8 cellular contexts compared by ENCODE assay signal in genomic region chr7:64665980-64666674, GRCh38. TPM values are rescaled to one million over a fixed set of nuclear protein-coding genes. Genes with fewer than 3 reads are reported as not detected.
DNase-seq lines count a peak whose midpoint lies in the region; FAIRE-seq and TF ChIP-seq lines count a peak whose summit lies in the region.

ZNF107 (plus strand) TSS chr7:64666133; CDS start chr7:64666283, 150 bp downstream.

- peak; percentile 78 for TF ChIP-seq POLR2A in H54 (IDR thresholded peaks at IDR 0.05; ENCODE audit: low read depth, low read length)
- peak; percentile 87 for TF ChIP-seq POLR2A in Raji (IDR thresholded peaks at IDR 0.05; ENCODE audit: insufficient read depth, low read depth, low read length)

- H3K9me3 Mint-ChIP-seq in nephron = peaks cover 16% of the 10 kb centered on the region
- H3K9me3 Mint-ChIP-seq in stimulated activated naive CD8-positive, alpha-beta T cell treated with anti-CD3 and anti-CD28 coated beads, Interleukin-15, Interleukin-2, amounts not matched to agents 100 ng/mL and 50 ng/mL, for 24 hours = peaks cover 16% of the 10 kb centered on the region

- H3K27me3 Mint-ChIP-seq in nephron (ENCODE audit: low read depth) = no peaks in the 10 kb centered on the region
- H3K27me3 Mint-ChIP-seq in stimulated activated naive CD8-positive, alpha-beta T cell treated with anti-CD3 and anti-CD28 coated beads, Interleukin-15, Interleukin-2, amounts not matched to agents 100 ng/mL and 50 ng/mL, for 24 hours = no peaks in the 10 kb centered on the region

- H3K4me2 ChIP-seq in Loucy (ENCODE audit: low read depth, low read length, poor library complexity, severe bottlenecking) = peak within 1 kb of the TSS; percentile 98

- peak within 1 kb of the TSS; percentile 95 for H3K9ac ChIP-seq in Loucy (ENCODE audit: low read depth, low read length, poor library complexity, severe bottlenecking)

- H3F3A ChIP-seq in Loucy (ENCODE audit: low read depth) = no peaks in the 10 kb centered on the region

- H4K20me1 ChIP-seq in Loucy (ENCODE audit: insufficient read depth, low read length, poor library complexity, severe bottlenecking) = peaks cover 48% of the 10 kb centered on the region

- H3K4me3 ChIP-seq in Loucy (ENCODE audit: low read length, poor library complexity, severe bottlenecking) (peak within 1 kb of the TSS; percentile 96), fibroblast of the aortic adventitia (ENCODE audit: low read depth, low read length) (peak within 1 kb of the TSS; percentile 85)

- no peaks in the 10 kb centered on the region for H3K9me3 ChIP-seq in Loucy (ENCODE audit: insufficient read depth, low read depth, low read length)

- H3K9me2 ChIP-seq in Loucy (replicated peaks; ENCODE audit: low read depth, low read length) = no peaks in the 10 kb centered on the region

- H3K4me1 Mint-ChIP-seq in nephron = peaks cover 14% of the 10 kb centered on the region
- peaks cover 61% of the 10 kb centered on the region for H3K4me1 Mint-ChIP-seq in stimulated activated naive CD8-positive, alpha-beta T cell treated with anti-CD3 and anti-CD28 coated beads, Interleukin-15, Interleukin-2, amounts not matched to agents 100 ng/mL and 50 ng/mL, for 24 hours (ENCODE audit: low read depth)

- peak within 1 kb of the TSS; percentile 72 to 93 (median 91) for H3K27ac Mint-ChIP-seq in nephron
- peak within 1 kb of the TSS; percentile 94 for H3K27ac Mint-ChIP-seq in stimulated activated naive CD8-positive, alpha-beta T cell treated with anti-CD3 and anti-CD28 coated beads, Interleukin-15, Interleukin-2, amounts not matched to agents 100 ng/mL and 50 ng/mL, for 24 hours

- H3K27me3 ChIP-seq in Loucy (ENCODE audit: insufficient read depth, low read length, poor library complexity, severe bottlenecking) = no peaks in the 10 kb centered on the region

- peaks cover 38% of the 10 kb centered on the region for H3K4me1 ChIP-seq in Loucy (ENCODE audit: insufficient read depth, low read length, poor library complexity, severe bottlenecking)

- H3K4me3 Mint-ChIP-seq in nephron = peak within 1 kb of the TSS; percentile 96 to 98 (median 98)
- H3K4me3 Mint-ChIP-seq in stimulated activated naive CD8-positive, alpha-beta T cell treated with anti-CD3 and anti-CD28 coated beads, Interleukin-15, Interleukin-2, amounts not matched to agents 100 ng/mL and 50 ng/mL, for 24 hours = peak within 1 kb of the TSS; percentile 95

- peak; percentile 95 for DNase-seq in EL
- peak; percentile 89 for DNase-seq in H54 (ENCODE audit: insufficient read length, low spot score)
- DNase-seq in activated T-helper 9 cell treated with anti-CD3 and anti-CD28 coated beads, Interleukin-2, amount 50 U/mL, for 16 hours (ENCODE audit: low read depth) = peak; percentile 72
- peak; percentile 93 for DNase-seq in fibroblast of the aortic adventitia (ENCODE audit: low read depth)

- TF ChIP-seq CTCF in Loucy (conservative IDR thresholded peaks at IDR 0.05; ENCODE audit: low read length) (no peak), fibroblast of the aortic adventitia (IDR thresholded peaks at IDR 0.05; ENCODE audit: insufficient read depth, low read length) (no peak), nephron (IDR thresholded peaks at IDR 0.05; ENCODE audit: unreplicated experiment in 3 of 3) (no peak)

- no peaks in the 10 kb centered on the region for H3K36me3 ChIP-seq in Loucy (ENCODE audit: insufficient read depth, low read length)

- peaks cover 45% of the 10 kb centered on the region for H3K36me3 Mint-ChIP-seq in nephron (ENCODE audit: low read depth)
- H3K36me3 Mint-ChIP-seq in stimulated activated naive CD8-positive, alpha-beta T cell treated with anti-CD3 and anti-CD28 coated beads, Interleukin-15, Interleukin-2, amounts not matched to agents 100 ng/mL and 50 ng/mL, for 24 hours (ENCODE audit: low read depth) = peaks cover 49% of the 10 kb centered on the region

- peak within 1 kb of the TSS; percentile 92 for H2AFZ ChIP-seq in Loucy (ENCODE audit: low read length)

- peak; percentile 80 for FAIRE-seq in H54 (lab: Jason Lieb, UNC)

- H3K79me2 ChIP-seq in Loucy (ENCODE audit: insufficient read depth, low read length) = peaks cover 52% of the 10 kb centered on the region

RNA-seq across cellular contexts. Expression of gene ZNF107, which starts in this region (rescaled TPM):
- 2.9 and 5.6 TPM in 2 replicates for total RNA-seq in fibroblast of the aortic adventitia (ENCODE audit: low replicate concordance)

Comparison
In these comparisons a context has a peak if more than half of its experiments do, and no peak if none do; other contexts are left out.
1. Peak in every context shown above with its lines: DNase-seq and H3K4me3 ChIP-seq.